Comparison of ENCODE assay signal across 26 cellular contexts in the genomic region with DNA sequence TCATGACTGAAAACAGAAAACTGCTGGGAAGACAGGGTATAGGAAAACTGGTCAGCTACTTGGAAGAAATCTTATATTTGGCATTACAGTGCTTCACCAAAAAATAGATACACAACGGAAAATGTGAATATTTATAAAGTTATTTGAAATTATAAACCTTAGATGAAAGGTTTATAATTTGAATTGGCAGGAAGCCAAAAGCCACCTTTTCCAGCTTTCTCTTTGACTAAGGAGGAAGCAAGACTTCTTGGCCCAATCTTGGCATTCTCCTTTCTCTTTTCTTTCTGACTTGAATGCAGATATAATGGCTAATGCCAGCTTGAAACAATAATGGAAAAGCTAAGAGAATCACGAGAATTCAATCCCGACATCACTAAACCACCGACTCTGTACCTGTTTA.
"Had no signal": no experiment of that assay in that cellular context is flagged by ENCODE, and none has a peak within 500 bp of the region (broad histone marks: within the 10 kb centered on the region; RNA-seq: fewer than 3 reads in every experiment).

No MANE protein-coding gene starts in this region.

- H3K27me3 ChIP-seq: stomach, suprapubic skin, testis, thyroid gland, tibial artery, tibial nerve, transverse colon, upper lobe of left lung, upper lobe of right lung, uterus, vagina had no signal

- H3K9me3 ChIP-seq: stomach, suprapubic skin, testis, thoracic aorta, thyroid gland, tibial artery, tibial nerve, transverse colon, upper lobe of left lung, upper lobe of right lung, uterus, vagina had no signal

- FAIRE-seq: urothelium cell line had no signal

- H3K27ac ChIP-seq: stomach, suprapubic skin, testis, thoracic aorta, thyroid gland, tibial artery, tibial nerve, transverse colon, upper lobe of left lung, upper lobe of right lung, uterus, vagina had no signal

- ATAC-seq: stimulated activated effector memory CD8-positive, alpha-beta T cell treated with anti-CD3 and anti-CD28 coated beads, Interleukin-12 subunit alpha, Interleukin-12 subunit beta, amount 100 ng/mL, for 72 hours; stimulated activated memory B cell treated with anti-CD40 and anti-IgM and Interleukin-4, amounts not matched to agents 10 μg/mL and 1 μg/mL and 100 μg/mL, for 72 hours; stimulated activated naive B cell treated with anti-CD40 and anti-IgM and Interleukin-4, amounts not matched to agents 10 μg/mL and 1 μg/mL and 100 μg/mL, for 72 hours; stimulated activated naive CD8-positive, alpha-beta T cell treated with anti-CD3 and anti-CD28 coated beads, Interleukin-15, amount 100 ng/mL, for 72 hours; stimulated activated naive CD8-positive, alpha-beta T cell treated with anti-CD3 and anti-CD28 coated beads, Interleukin-15, Interleukin-2, amounts not matched to agents 100 U/mL and 50 U/mL, for 24 hours; upper lobe of right lung had no signal

- H3K36me3 ChIP-seq: stomach, suprapubic skin, thoracic aorta, thyroid gland, tibial artery, tibial nerve, transverse colon, upper lobe of left lung, upper lobe of right lung, uterus, vagina had no signal

- DNase-seq: stimulated activated CD4-positive, alpha-beta T cell treated with anti-CD3 and anti-CD28 coated beads, Interleukin-2, amount 100 ng/mL, for 48 hours; stimulated activated CD4-positive, alpha-beta T cell treated with anti-CD3 and anti-CD28 coated beads, Interleukin-4, amount 100 ng/mL, for 1 hour; stimulated activated CD4-positive, alpha-beta T cell treated with anti-CD3 and anti-CD28 coated beads, Interleukin-4, amount 100 ng/mL, for 24 hours; stimulated activated CD4-positive, alpha-beta T cell treated with anti-CD3 and anti-CD28 coated beads, Interleukin-4, amount 100 ng/mL, for 4 hours; stimulated activated CD8-positive, alpha-beta memory T cell treated with anti-CD3 and anti-CD28 coated beads, Interleukin-4, amount 100 ng/mL, for 48 hours; stimulated activated naive B cell treated with anti-CD40 and anti-IgM and Interleukin-4, amounts not matched to agents 10 μg/mL and 1 μg/mL and 100 μg/mL, for 72 hours; stimulated activated naive CD4-positive, alpha-beta T cell; stimulated activated naive CD4-positive, alpha-beta T cell treated with Interleukin-2 at 50 U/mL for 16 hours; stimulated activated naive CD8-positive, alpha-beta T cell treated with anti-CD3 and anti-CD28 coated beads, Interleukin-15, amount 100 ng/mL, for 72 hours; stimulated activated naive CD8-positive, alpha-beta T cell treated with anti-CD3 and anti-CD28 coated beads, Interleukin-15, Interleukin-2, amounts not matched to agents 100 U/mL and 50 U/mL, for 24 hours; stomach; substantia nigra; testis; thyroid gland; tibial artery; transverse colon; upper lobe of left lung; upper lobe of right lung; uterus had no signal

- H3K4me3 ChIP-seq: stomach, suprapubic skin, testis, thoracic aorta, thyroid gland, tibial artery, tibial nerve, transverse colon, upper lobe of left lung, upper lobe of right lung, uterus, vagina had no signal

- H3K4me1 ChIP-seq: stomach, suprapubic skin, testis, thyroid gland, tibial artery, tibial nerve, transverse colon, upper lobe of left lung, upper lobe of right lung, uterus, vagina had no signal
